In the genomic region with DNA sequence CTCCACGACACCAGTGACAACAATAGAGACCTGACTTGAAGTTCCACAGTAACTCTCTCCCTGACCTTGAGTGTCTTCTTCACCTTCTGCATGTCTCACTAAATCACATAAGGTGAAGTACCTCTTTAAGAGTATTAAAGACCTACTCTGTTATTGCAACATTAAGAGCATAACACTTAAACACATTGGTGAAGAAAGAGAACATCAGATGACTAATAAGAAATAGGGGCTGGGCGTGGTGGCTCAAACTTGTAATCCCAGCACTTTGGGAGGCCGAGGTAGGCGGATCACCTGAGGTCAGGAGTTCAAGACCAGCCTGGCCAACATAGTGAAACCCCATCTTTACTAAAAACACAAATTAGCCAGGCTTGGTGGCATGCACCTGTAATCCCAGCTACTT, we compare ENCODE assay signal across 6 cellular contexts. TPM values are rescaled to one million over a fixed set of nuclear protein-coding genes. Genes with fewer than 3 reads are reported as not detected.
"Had no signal": no experiment of that assay in that cellular context is flagged by ENCODE, and none has a peak within 500 bp of the region (broad histone marks: within the 10 kb centered on the region; RNA-seq: fewer than 3 reads in every experiment).

No MANE protein-coding gene starts in this region.

RNA-seq across cellular contexts. Expression of gene MAPK10, which starts 33.9 kb away (rescaled TPM):
- total RNA-seq: activated CD4-positive, alpha-beta T cell treated with anti-CD3 and anti-CD28 coated beads, Interleukin-2, amount 10 ng/mL, durations not matched to agents 7 days and 5 days; activated CD8-positive, alpha-beta memory T cell treated with anti-CD3 and anti-CD28 coated beads, Interleukin-2, amount 10 ng/mL, durations not matched to agents 7 days and 5 days; activated CD8-positive, alpha-beta T cell treated with anti-CD3 and anti-CD28 coated beads, Interleukin-2, amount 10 ng/mL, durations not matched to agents 7 days and 5 days; activated naive CD8-positive, alpha-beta T cell treated with anti-CD3 and anti-CD28 coated beads, Interleukin-2, amount 10 ng/mL, durations not matched to agents 7 days and 5 days; activated T-helper 2 cell treated with anti-CD3 and anti-CD28 coated beads, Interferon-gamma antibody, Interleukin-2, Interleukin-4, amounts not matched to agents 10 μg/mL and 5 μg/mL and 100 μg/mL, durations not matched to agents 14 hours and 24 hours and 36 hours; T-helper 1 cell treated with Interleukin-12 subunit alpha and Interleukin-12 subunit beta and Interleukin-4 antibody, amounts not matched to agents 30 ng/mL and 1 ng/mL, for 36 hours had no signal
